27 cellular contexts compared by ENCODE assay signal in genomic region chr6:102525336-102525735, GRCh38.
"Had no signal": no experiment of that assay in that cellular context is flagged by ENCODE, and none has a peak within 500 bp of the region (broad histone marks: within the 10 kb centered on the region; RNA-seq: fewer than 3 reads in every experiment).

No MANE protein-coding gene starts in this region.

- H3K27me3 ChIP-seq: colonic mucosa, left lung, stomach, suprapubic skin, tibial artery, upper lobe of right lung had no signal

- H3K27ac Mint-ChIP-seq: activated CD4-positive, alpha-beta T cell treated with anti-CD3 and anti-CD28 coated beads for 36 hours; activated naive CD8-positive, alpha-beta T cell; activated T-cell treated with anti-CD3 and anti-CD28 coated beads, Interleukin-2, amount 50 U/mL, for 72 hours; naive thymus-derived CD8-positive, alpha-beta T cell; stimulated activated naive B cell treated with anti-CD40 and anti-IgM and Interleukin-4, amounts not matched to agents 10 μg/mL and 1 μg/mL and 100 μg/mL, for 72 hours had no signal

- H3K36me3 ChIP-seq: colonic mucosa, left lung, lower lobe of right lung, stomach, suprapubic skin, tibial artery, upper lobe of right lung had no signal

- H3K4me3 ChIP-seq: colonic mucosa, left lung, lower lobe of right lung, stomach, suprapubic skin, tibial artery, upper lobe of right lung had no signal

- H3K9me3 ChIP-seq: colonic mucosa, left lung, lower lobe of right lung, stomach, suprapubic skin, tibial artery, upper lobe of right lung had no signal

- H3K27ac ChIP-seq: colonic mucosa, epithelial cell of prostate, left lung, lower lobe of right lung, parathyroid adenoma, stomach, suprapubic skin, tibial artery, upper lobe of right lung had no signal

- H3K4me1 ChIP-seq: colonic mucosa, left lung, lower lobe of right lung, parathyroid adenoma, stomach, suprapubic skin, tibial artery, upper lobe of right lung had no signal

- H3K9me3 Mint-ChIP-seq: neural crest cell; stimulated activated naive B cell treated with anti-CD40 and anti-IgM and Interleukin-4, amounts not matched to agents 10 μg/mL and 1 μg/mL and 100 μg/mL, for 72 hours had no signal

- H3K36me3 Mint-ChIP-seq: activated naive CD8-positive, alpha-beta T cell; naive thymus-derived CD8-positive, alpha-beta T cell; stimulated activated naive B cell treated with anti-CD40 and anti-IgM and Interleukin-4, amounts not matched to agents 10 μg/mL and 1 μg/mL and 100 μg/mL, for 72 hours had no signal

- ATAC-seq: activated CD4-positive, alpha-beta T cell treated with anti-CD3 and anti-CD28 coated beads for 36 hours; activated T-cell treated with anti-CD3 and anti-CD28 coated beads, Interleukin-2, amount 50 U/mL, for 72 hours; left lung; lower lobe of right lung; naive thymus-derived CD8-positive, alpha-beta T cell; right cardiac atrium; stimulated activated naive B cell treated with anti-CD40 and anti-IgM and Interleukin-4, amounts not matched to agents 10 μg/mL and 1 μg/mL and 100 μg/mL, for 72 hours; upper lobe of right lung had no signal

- DNase-seq: activated CD4-positive, alpha-beta T cell treated with anti-CD3 and anti-CD28 coated beads for 36 hours; activated CD4-positive, alpha-beta T cell treated with anti-CD3 and anti-CD28 coated beads, Interleukin-2, amount 50 U/mL, for 4 hours; activated CD4-positive, CD25-positive, alpha-beta regulatory T cell; activated naive CD4-positive, alpha-beta T cell; activated T-cell treated with anti-CD3 and anti-CD28 coated beads for 4 hours; activated T-cell treated with anti-CD3 and anti-CD28 coated beads, Interleukin-2, amount 50 U/mL, for 72 hours; colonic mucosa; effector CD8-positive, alpha-beta T cell; glutamatergic neuron; left lung; lower lobe of right lung; mesenchymal stem cell; naive thymus-derived CD8-positive, alpha-beta T cell; occipital lobe; right cardiac atrium; stimulated activated CD4-positive, alpha-beta T cell treated with anti-CD3 and anti-CD28 coated beads, Interleukin-15, amount 100 ng/mL, for 24 hours; stimulated activated CD4-positive, alpha-beta T cell treated with anti-CD3 and anti-CD28 coated beads, Interleukin-2, amount 100 ng/mL, for 24 hours; stimulated activated naive B cell treated with anti-CD40 and anti-IgM and Interleukin-4, amounts not matched to agents 10 μg/mL and 1 μg/mL and 100 μg/mL, for 72 hours; stomach; T-helper 2 cell; tibial artery; upper lobe of right lung had no signal
